1 cellular context compared by ENCODE assay signal in the genomic region with DNA sequence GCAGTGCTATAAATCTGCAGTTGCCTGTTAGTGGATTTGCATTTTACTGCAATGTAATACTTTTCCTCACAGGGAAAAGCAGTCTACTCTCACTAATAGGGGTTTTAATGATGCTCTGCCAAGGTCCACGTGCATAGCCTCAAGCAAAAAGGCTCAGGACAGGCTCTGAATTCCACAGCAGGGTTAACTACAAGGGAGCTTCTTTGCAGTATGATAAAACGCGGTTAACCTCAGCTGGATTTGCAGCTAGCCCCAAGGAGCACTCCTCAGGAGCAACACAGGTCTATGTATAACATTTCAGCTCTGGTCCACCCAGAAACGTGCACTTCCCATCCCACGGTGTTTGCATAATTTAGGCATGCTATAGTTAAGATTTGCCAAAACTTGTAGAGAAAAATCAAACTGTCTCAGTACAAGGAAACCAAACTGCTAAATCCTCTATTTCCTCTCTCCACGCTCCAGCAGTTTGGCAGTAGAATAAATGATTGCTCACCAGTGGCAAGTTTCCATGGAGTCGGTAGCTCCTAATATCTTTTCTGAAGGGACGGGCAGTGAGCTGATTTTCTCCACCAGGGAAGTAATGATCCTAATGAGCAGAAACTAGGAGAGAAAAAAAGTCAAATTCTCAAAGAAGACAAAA.
TF ChIP-seq lines count a peak whose summit lies in the region.

No MANE protein-coding gene starts in this region.

TF ChIP-seq in SK-N-SH, 30 proteins besides CTCF, POLR2A, EP300 and RAD21 (continued from another document):
- TF ChIP-seq, protein P1, sequence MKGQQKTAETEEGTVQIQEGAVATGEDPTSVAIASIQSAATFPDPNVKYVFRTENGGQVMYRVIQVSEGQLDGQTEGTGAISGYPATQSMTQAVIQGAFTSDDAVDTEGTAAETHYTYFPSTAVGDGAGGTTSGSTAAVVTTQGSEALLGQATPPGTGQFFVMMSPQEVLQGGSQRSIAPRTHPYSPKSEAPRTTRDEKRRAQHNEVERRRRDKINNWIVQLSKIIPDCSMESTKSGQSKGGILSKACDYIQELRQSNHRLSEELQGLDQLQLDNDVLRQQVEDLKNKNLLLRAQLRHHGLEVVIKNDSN (IDR thresholded peaks at IDR 0.05; ENCODE audit: borderline replicate concordance, low read depth) = no peak
- TF ChIP-seq, protein P2, sequence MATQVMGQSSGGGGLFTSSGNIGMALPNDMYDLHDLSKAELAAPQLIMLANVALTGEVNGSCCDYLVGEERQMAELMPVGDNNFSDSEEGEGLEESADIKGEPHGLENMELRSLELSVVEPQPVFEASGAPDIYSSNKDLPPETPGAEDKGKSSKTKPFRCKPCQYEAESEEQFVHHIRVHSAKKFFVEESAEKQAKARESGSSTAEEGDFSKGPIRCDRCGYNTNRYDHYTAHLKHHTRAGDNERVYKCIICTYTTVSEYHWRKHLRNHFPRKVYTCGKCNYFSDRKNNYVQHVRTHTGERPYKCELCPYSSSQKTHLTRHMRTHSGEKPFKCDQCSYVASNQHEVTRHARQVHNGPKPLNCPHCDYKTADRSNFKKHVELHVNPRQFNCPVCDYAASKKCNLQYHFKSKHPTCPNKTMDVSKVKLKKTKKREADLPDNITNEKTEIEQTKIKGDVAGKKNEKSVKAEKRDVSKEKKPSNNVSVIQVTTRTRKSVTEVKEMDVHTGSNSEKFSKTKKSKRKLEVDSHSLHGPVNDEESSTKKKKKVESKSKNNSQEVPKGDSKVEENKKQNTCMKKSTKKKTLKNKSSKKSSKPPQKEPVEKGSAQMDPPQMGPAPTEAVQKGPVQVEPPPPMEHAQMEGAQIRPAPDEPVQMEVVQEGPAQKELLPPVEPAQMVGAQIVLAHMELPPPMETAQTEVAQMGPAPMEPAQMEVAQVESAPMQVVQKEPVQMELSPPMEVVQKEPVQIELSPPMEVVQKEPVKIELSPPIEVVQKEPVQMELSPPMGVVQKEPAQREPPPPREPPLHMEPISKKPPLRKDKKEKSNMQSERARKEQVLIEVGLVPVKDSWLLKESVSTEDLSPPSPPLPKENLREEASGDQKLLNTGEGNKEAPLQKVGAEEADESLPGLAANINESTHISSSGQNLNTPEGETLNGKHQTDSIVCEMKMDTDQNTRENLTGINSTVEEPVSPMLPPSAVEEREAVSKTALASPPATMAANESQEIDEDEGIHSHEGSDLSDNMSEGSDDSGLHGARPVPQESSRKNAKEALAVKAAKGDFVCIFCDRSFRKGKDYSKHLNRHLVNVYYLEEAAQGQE (IDR thresholded peaks at IDR 0.05; ENCODE audit: low read depth, low read length) = no peak
TF ChIP-seq in SK-N-SH: peak in this region for 0.
